Comparison of ENCODE assay signal across 11 cellular contexts in genomic region chr2:217802876-217803638, GRCh38.
"Had no signal": no experiment of that assay in that cellular context is flagged by ENCODE, and none has a peak within 500 bp of the region (broad histone marks: within the 10 kb centered on the region; RNA-seq: fewer than 3 reads in every experiment).

No MANE protein-coding gene starts in this region.

- ATAC-seq: activated T-cell treated with anti-CD3 and anti-CD28 coated beads, Interleukin-2, amount 50 U/mL, for 4 hours; left colon had no signal

- DNase-seq: activated CD4-positive, alpha-beta memory T cell treated with anti-CD3 and anti-CD28 coated beads for 36 hours; activated gamma-delta T cell treated with Interleukin-2 at 50 U/mL for 16 hours; activated T-cell treated with anti-CD3 and anti-CD28 coated beads, Interleukin-2, amount 50 U/mL, for 4 hours; cortex of kidney; effector memory CD4-positive, alpha-beta T cell; immature natural killer cell; occipital lobe; SHP77 treated with DMSO at 0.1 percent for 48 hours; substantia nigra; T-helper 2 cell had no signal
